ENCODE assay signal across 17 cellular contexts in genomic region chr13:32821149-32821688, GRCh38.
DNase-seq lines count a peak whose midpoint lies in the region; ATAC-seq and TF ChIP-seq lines count a peak whose summit lies in the region.
"Had no signal": no experiment of that assay in that cellular context is flagged by ENCODE, and none has a peak within 500 bp of the region (broad histone marks: within the 10 kb centered on the region; RNA-seq: fewer than 3 reads in every experiment).

No MANE protein-coding gene starts in this region.

- H3K27me3 ChIP-seq in IMR-90 (ENCODE audit: control insufficient read depth, insufficient read depth, low read length) (no peaks in the 10 kb centered on the region), esophagus muscularis mucosa (no peaks in the 10 kb centered on the region), neuronal stem cell (ENCODE audit: control insufficient read depth in 3 of 3, insufficient read depth in 3 of 3, low read depth in 1 of 3, low read length in 3 of 3) (no peaks in the 10 kb centered on the region)
- H3K27me3 ChIP-seq: BLaER1 treated with 17β-estradiol and CSF1 and Interleukin-3, amounts not matched to agents 10 nM and 100 nM had no signal

- H3K36me3 ChIP-seq in IMR-90 (ENCODE audit: control insufficient read depth, insufficient read depth, low read length), result no peaks in the 10 kb centered on the region
- no peaks in the 10 kb centered on the region for H3K36me3 ChIP-seq in esophagus muscularis mucosa
- H3K36me3 ChIP-seq in neuronal stem cell (replicated peaks in 1 of 2; ENCODE audit: control insufficient read depth in 2 of 2, insufficient read depth in 2 of 2, low read length in 2 of 2), result no peaks in the 10 kb centered on the region
- H3K36me3 ChIP-seq: BLaER1 treated with 17β-estradiol and CSF1 and Interleukin-3, amounts not matched to agents 10 nM and 100 nM had no signal

- WGBS in IMR-90 (ENCODE audit: extremely low coverage in 2 of 2, insufficient read length in 1 of 2), 2 experiments, result 83% methylated on average over 6 of the region's 14 CpGs; no CpG with 5 or more reads in 1 of the 2 experiments
- 93% methylated on average over 14 of the region's 14 CpGs for WGBS in esophagus muscularis mucosa
- WGBS in neuronal stem cell (ENCODE audit: extremely low coverage in 2 of 2, insufficient read length in 2 of 2, insufficient replicate concordance in 1 of 2), 2 donors, result no CpG with 5 or more reads among the region's 14 CpGs

- dilution Hi-C loops in IMR-90 (cut with HindIII; ENCODE audit: low sequenced_read_pairs, unreplicated experiment), result no loop called here

- H3K23ac ChIP-seq in IMR-90 (ENCODE audit: low read depth, low read length), result no peak overlapping the region
- no peak overlapping the region for H3K23ac ChIP-seq in neuronal stem cell (ENCODE audit: low read depth, low read length, poor library complexity)

- CTCF ChIA-PET in IMR-90 (lab: Yijun Ruan, JAX), result no interaction called here

- no peaks in the 10 kb centered on the region for H3K4me1 Mint-ChIP-seq in stimulated activated effector memory CD8-positive, alpha-beta T cell treated with anti-CD3 and anti-CD28 coated beads, Interleukin-12 subunit alpha, Interleukin-12 subunit beta, amount 100 ng/mL, for 72 hours
- H3K4me1 Mint-ChIP-seq: B cell, IgD-negative memory B cell had no signal

- H3K9ac ChIP-seq in IMR-90 (ENCODE audit: low read depth, low read length) (no peak overlapping the region), neuronal stem cell (ENCODE audit: low read depth, low read length, poor library complexity) (no peak overlapping the region)
- H3K9ac ChIP-seq: BLaER1 treated with 17β-estradiol and CSF1 and Interleukin-3, amounts not matched to agents 10 nM and 100 nM had no signal

- H2BK5ac ChIP-seq in IMR-90 (ENCODE audit: low read depth, low read length, poor library complexity, severe bottlenecking) (no peak overlapping the region), neuronal stem cell (ENCODE audit: low read length) (no peak overlapping the region)

- POLR2A ChIA-PET in IMR-90 (lab: Charles Lee; ENCODE audit: unreplicated experiment), result no interaction called here

- ATAC-seq in IMR-90 (ENCODE audit: low read depth) (no peak), GM19035 (IDR thresholded peaks at IDR 0.05; ENCODE audit: unreplicated experiment) (no peak)
- peak; percentile 13 for ATAC-seq in stimulated activated effector memory CD8-positive, alpha-beta T cell treated with anti-CD3 and anti-CD28 coated beads, Interleukin-12 subunit alpha, Interleukin-12 subunit beta, amount 100 ng/mL, for 72 hours
- ATAC-seq: CD8-positive, alpha-beta T cell; HCT116 had no signal

- no peak overlapping the region for H2BK20ac ChIP-seq in IMR-90 (ENCODE audit: low read depth, low read length)

- no peak for TF ChIP-seq POLR2A in IMR-90 (IDR thresholded peaks at IDR 0.05; ENCODE audit: low read depth, low read length)
- no peak for TF ChIP-seq POLR2A in esophagus muscularis mucosa (IDR thresholded peaks at IDR 0.05; ENCODE audit: low read depth)

- no peak overlapping the region for H3K27ac Mint-ChIP-seq in stimulated activated effector memory CD8-positive, alpha-beta T cell treated with anti-CD3 and anti-CD28 coated beads, Interleukin-12 subunit alpha, Interleukin-12 subunit beta, amount 100 ng/mL, for 72 hours
- H3K27ac Mint-ChIP-seq: B cell; CD8-positive, alpha-beta T cell; HFFc6; IgD-negative memory B cell had no signal

- no peaks in the 10 kb centered on the region for H3K36me3 Mint-ChIP-seq in stimulated activated effector memory CD8-positive, alpha-beta T cell treated with anti-CD3 and anti-CD28 coated beads, Interleukin-12 subunit alpha, Interleukin-12 subunit beta, amount 100 ng/mL, for 72 hours
- H3K36me3 Mint-ChIP-seq: CD8-positive, alpha-beta T cell; IgD-negative memory B cell had no signal

- H3K56ac ChIP-seq in IMR-90 (ENCODE audit: extremely low read depth, insufficient read depth, low read length), result no peak overlapping the region

- H2BK15ac ChIP-seq in IMR-90 (ENCODE audit: low read depth, low read length), result 0 out of 3 replicates have a peak overlapping the region, but pooled peaks have one; percentile 25
- peak overlapping the region; percentile 54 for H2BK15ac ChIP-seq in neuronal stem cell (ENCODE audit: low read length)

- H3K4me3 ChIP-seq in IMR-90 (ENCODE audit: insufficient read depth, low read depth, low read length) (no peak overlapping the region), esophagus muscularis mucosa (no peak overlapping the region), neuronal stem cell (ENCODE audit: low read length in 2 of 2) (no peak overlapping the region)
- H3K4me3 ChIP-seq: BLaER1 treated with 17β-estradiol and CSF1 and Interleukin-3, amounts not matched to agents 10 nM and 100 nM had no signal

- peaks cover 14% of the 10 kb centered on the region for H3K9me1 ChIP-seq in IMR-90 (ENCODE audit: insufficient read depth, low read length)

- H3K79me1 ChIP-seq in IMR-90 (ENCODE audit: low read depth in 1 of 2, low read length in 2 of 2) (no peaks in the 10 kb centered on the region), neuronal stem cell (ENCODE audit: low read depth, low read length) (no peaks in the 10 kb centered on the region)

- H3K14ac ChIP-seq in IMR-90 (replicated peaks; ENCODE audit: low read depth, low read length) (no peak overlapping the region), neuronal stem cell (ENCODE audit: low read length) (no peak overlapping the region)

- no peak overlapping the region for H4K91ac ChIP-seq in IMR-90 (ENCODE audit: insufficient read depth, low read depth, low read length)
- no peak overlapping the region for H4K91ac ChIP-seq in neuronal stem cell (ENCODE audit: low read depth, low read length, poor library complexity)

- TF ChIP-seq CTCF in IMR-90 (conservative IDR thresholded peaks at IDR 0.05; ENCODE audit: low read depth, low read length) (no peak), esophagus muscularis mucosa (IDR thresholded peaks at IDR 0.05) (no peak)

- no peak overlapping the region for H3K4ac ChIP-seq in IMR-90 (ENCODE audit: low read depth, low read length)
- no peak overlapping the region for H3K4ac ChIP-seq in neuronal stem cell (ENCODE audit: low read length)

- H2AFZ ChIP-seq in IMR-90 (replicated peaks; ENCODE audit: low read length, poor library complexity) (no peak overlapping the region), neuronal stem cell (ENCODE audit: low read length) (no peak overlapping the region)

- peak overlapping the region; percentile 3 for H2AK9ac ChIP-seq in IMR-90 (replicated peaks; ENCODE audit: low read depth, low read length, poor library complexity)

- H3K4me3 Mint-ChIP-seq in stimulated activated effector memory CD8-positive, alpha-beta T cell treated with anti-CD3 and anti-CD28 coated beads, Interleukin-12 subunit alpha, Interleukin-12 subunit beta, amount 100 ng/mL, for 72 hours, result no peak overlapping the region
- H3K4me3 Mint-ChIP-seq: B cell; CD8-positive, alpha-beta T cell; HFFc6; IgD-negative memory B cell had no signal

- H3K27ac ChIP-seq in IMR-90 (ENCODE audit: insufficient read depth, low read length), result no peak overlapping the region
- no peak overlapping the region for H3K27ac ChIP-seq in esophagus muscularis mucosa (replicated peaks in 1 of 4)
- no peak overlapping the region for H3K27ac ChIP-seq in neuronal stem cell (replicated peaks; ENCODE audit: low read length)
- H3K27ac ChIP-seq: BLaER1 treated with 17β-estradiol and CSF1 and Interleukin-3, amounts not matched to agents 10 nM and 100 nM had no signal

- H3K9me3 ChIP-seq in IMR-90 (ENCODE audit: control insufficient read depth, insufficient read depth, low read length), result no peaks in the 10 kb centered on the region
- H3K9me3 ChIP-seq in esophagus muscularis mucosa, result no peaks in the 10 kb centered on the region
- H3K9me3 ChIP-seq in neuronal stem cell (replicated peaks in 1 of 2; ENCODE audit: control insufficient read depth in 2 of 2, insufficient read depth in 1 of 2, low read depth in 1 of 2, low read length in 2 of 2), result peaks cover 0 to 1% of the 10 kb centered on the region in 2 donors

- no peak for DNase-seq in IMR-90
- DNase-seq in esophagus muscularis mucosa (ENCODE audit: extremely low spot score), result peak; percentile 57
- no peak for DNase-seq in neuronal stem cell (ENCODE audit: low spot score)
- DNase-seq in stimulated activated effector memory CD8-positive, alpha-beta T cell treated with anti-CD3 and anti-CD28 coated beads, Interleukin-12 subunit alpha, Interleukin-12 subunit beta, amount 100 ng/mL, for 72 hours (ENCODE audit: low spot score in 2 of 2), result no peak
- DNase-seq in NK-92 treated with Interleukin-12 subunit alpha and Interleukin-12 subunit beta, amount 100 ng/mL, for 24 hours (lab: John Stamatoyannopoulos, UW), result no peak
- no peak for DNase-seq in activated CD8-positive, alpha-beta memory T cell treated with anti-CD3 and anti-CD28 coated beads, Interleukin-2, amount 50 U/mL, for 4 hours
- DNase-seq: Calu3; CD8-positive, alpha-beta T cell; DMS79 treated with DMSO at 0.1 percent for 48 hours; GF-D8; H7; HFFc6 had no signal

- H3K4me1 ChIP-seq in IMR-90 (ENCODE audit: control insufficient read depth, insufficient read depth, low read length), result peaks cover 3% of the 10 kb centered on the region
- peaks cover 0 to 9% (median 6%) of the 10 kb centered on the region in 4 donors for H3K4me1 ChIP-seq in esophagus muscularis mucosa
- H3K4me1 ChIP-seq in neuronal stem cell (ENCODE audit: control insufficient read depth in 2 of 2, insufficient read depth in 1 of 2, low read depth in 1 of 2, low read length in 2 of 2), result no peaks in the 10 kb centered on the region
- H3K4me1 ChIP-seq: BLaER1 treated with 17β-estradiol and CSF1 and Interleukin-3, amounts not matched to agents 10 nM and 100 nM had no signal

- H4K8ac ChIP-seq in IMR-90 (ENCODE audit: low read depth in 2 of 2, low read length in 2 of 2), result no peak overlapping the region
- no peak overlapping the region for H4K8ac ChIP-seq in neuronal stem cell (ENCODE audit: low read depth, low read length)

- H3K4me2 ChIP-seq in IMR-90 (ENCODE audit: low read depth, low read length), result no peak overlapping the region
- no peak overlapping the region for H3K4me2 ChIP-seq in neuronal stem cell (ENCODE audit: insufficient read depth, low read length, poor library complexity, severe bottlenecking)
- H3K4me2 ChIP-seq: BLaER1 treated with 17β-estradiol and CSF1 and Interleukin-3, amounts not matched to agents 10 nM and 100 nM had no signal

- no peak overlapping the region; the same call in 1 of the 2 replicates for H2AK5ac ChIP-seq in IMR-90 (ENCODE audit: low read depth, low read length)
- no peak overlapping the region for H2AK5ac ChIP-seq in neuronal stem cell (ENCODE audit: low read depth, low read length)

- in situ Hi-C loops in IMR-90 (cut with MboI; ENCODE audit: low sequenced_read_pairs), result no loop called here

- H3K9me3 Mint-ChIP-seq in stimulated activated effector memory CD8-positive, alpha-beta T cell treated with anti-CD3 and anti-CD28 coated beads, Interleukin-12 subunit alpha, Interleukin-12 subunit beta, amount 100 ng/mL, for 72 hours, result no peaks in the 10 kb centered on the region
- H3K9me3 Mint-ChIP-seq: HFFc6 had no signal

- no TSS peak for BruUV-seq in IMR-90 (replicated peaks; lab: Mats Ljungman, UMichigan)

- H3K18ac ChIP-seq in IMR-90 (ENCODE audit: low read depth, low read length), result no peak overlapping the region
- H3K18ac ChIP-seq in neuronal stem cell (ENCODE audit: low read length), result peak overlapping the region; percentile 54

- no peak overlapping the region for H4K5ac ChIP-seq in IMR-90 (ENCODE audit: low read depth, low read length)

- TF ChIP-seq RAD21 in IMR-90 (IDR thresholded peaks at IDR 0.05; ENCODE audit: low read length), result no peak

- no peak for TF ChIP-seq EP300 in esophagus muscularis mucosa (IDR thresholded peaks at IDR 0.05)

- H2BK120ac ChIP-seq in IMR-90 (ENCODE audit: low read depth, low read length) (no peak overlapping the region), neuronal stem cell (ENCODE audit: low read depth, low read length) (peak overlapping the region; percentile 77)

- intact Hi-C loops in IMR-90 (cut with micrococcal nuclease) (no loop called here), esophagus muscularis mucosa (cut with DNase I) (no loop called here)

- no peaks in the 10 kb centered on the region for H4K20me1 ChIP-seq in IMR-90 (ENCODE audit: insufficient read depth, low read length)
- H4K20me1 ChIP-seq: BLaER1 treated with 17β-estradiol and CSF1 and Interleukin-3, amounts not matched to agents 10 nM and 100 nM had no signal

- no peak overlapping the region for H2BK12ac ChIP-seq in neuronal stem cell (ENCODE audit: low read length)
